In genomic region chr7:106869954-106870353, GRCh38 we compare ENCODE assay signal across 20 cellular contexts. TPM values are rescaled to one million over a fixed set of nuclear protein-coding genes. Genes with fewer than 3 reads are reported as not detected.
A peak's percentile ranks its signal among the peaks of the same experiment; 100 is the strongest.
DNase-seq lines count a peak whose midpoint lies in the region; ATAC-seq and TF ChIP-seq lines count a peak whose summit lies in the region.
"Had no signal": no experiment of that assay in that cellular context is flagged by ENCODE, and none has a peak within 500 bp of the region (broad histone marks: within the 10 kb centered on the region; RNA-seq: fewer than 3 reads in every experiment).

No MANE protein-coding gene starts in this region.

- no peaks in the 10 kb centered on the region for H3K27me3 Mint-ChIP-seq in CD4-positive, CD25-positive, alpha-beta regulatory T cell
- no peaks in the 10 kb centered on the region for H3K27me3 Mint-ChIP-seq in activated CD4-positive, alpha-beta memory T cell treated with anti-CD3 and anti-CD28 coated beads for 36 hours

- intact Hi-C loops in activated CD4-positive, alpha-beta memory T cell treated with anti-CD3 and anti-CD28 coated beads for 36 hours (cut with micrococcal nuclease): loop anchor here (2.0 to 10.0 kb wide), 10 partner anchors 17 to 945 kb away; partner anchors contain the start of genes CCDC71L, COG5 and DUS4L

- TF ChIP-seq CTCF in GM06990 (IDR thresholded peaks at IDR 0.05; ENCODE audit: insufficient read depth, low read length, poor library complexity, severe bottlenecking) (no peak), GM13976 (IDR thresholded peaks at IDR 0.05; ENCODE audit: borderline replicate concordance, control extremely low read depth, extremely low read depth, insufficient read depth, missing control alignments) (no peak)

- peak overlapping the region; percentile 45 to 87 (median 62) for H3K4me3 Mint-ChIP-seq in CD4-positive, CD25-positive, alpha-beta regulatory T cell
- peak overlapping the region; percentile 1 for H3K4me3 Mint-ChIP-seq in activated CD4-positive, alpha-beta memory T cell treated with anti-CD3 and anti-CD28 coated beads for 36 hours

- H3K9me3 ChIP-seq in CD4-positive, CD25-positive, alpha-beta regulatory T cell (ENCODE audit: control insufficient read depth in 2 of 2, low read length in 2 of 2): no peaks in the 10 kb centered on the region
- H3K9me3 ChIP-seq in mononuclear cell (ENCODE audit: low read depth, low read length): no peaks in the 10 kb centered on the region
- H3K9me3 ChIP-seq: pancreas, sigmoid colon, tibial nerve had no signal

- peak overlapping the region; percentile 72 for H3K4me3 ChIP-seq in CD4-positive, CD25-positive, alpha-beta regulatory T cell (ENCODE audit: low read depth, low read length)
- H3K4me3 ChIP-seq in GM06990 (replicated peaks; ENCODE audit: low read depth, low read length) (peak overlapping the region; percentile 20), mononuclear cell (ENCODE audit: low read length) (peak overlapping the region; percentile 4)
- H3K4me3 ChIP-seq: pancreas, sigmoid colon, tibial nerve had no signal

- POLR2A ChIA-PET in activated CD4-positive, alpha-beta memory T cell treated with anti-CD3 and anti-CD28 coated beads for 36 hours (lab: Charles Lee): no interaction called here

- CTCF ChIA-PET in activated CD4-positive, alpha-beta memory T cell treated with anti-CD3 and anti-CD28 coated beads for 36 hours (lab: Charles Lee): no interaction called here

- no peak for DNase-seq in CD4-positive, CD25-positive, alpha-beta regulatory T cell
- DNase-seq in GM06990 (ENCODE audit: extremely low read depth, insufficient read length) (no peak), GM13976 (ENCODE audit: low spot score) (no peak), cerebellar cortex (ENCODE audit: low spot score) (no peak), NCI-H526 (lab: John Stamatoyannopoulos, UW) (no peak)
- no peak for DNase-seq in activated CD4-positive, alpha-beta memory T cell treated with anti-CD3 and anti-CD28 coated beads for 36 hours
- DNase-seq: AML-193, amniotic stem cell, caudate nucleus, foreskin fibroblast, left colon, NCI-H1105, NCI-H2171, pancreas, RPMI8226, sigmoid colon, WERI-Rb-1 had no signal

- H3K4me1 ChIP-seq in CD4-positive, CD25-positive, alpha-beta regulatory T cell (ENCODE audit: control insufficient read depth, insufficient read depth, low read length, poor library complexity, severe bottlenecking): peaks cover 59% of the 10 kb centered on the region
- H3K4me1 ChIP-seq in mononuclear cell (ENCODE audit: insufficient read depth, low read length): peaks cover 64% of the 10 kb centered on the region
- H3K4me1 ChIP-seq: pancreas, sigmoid colon had no signal

- peaks cover 0 to 5% (median 0%) of the 10 kb centered on the region in 7 donors for H3K9me3 Mint-ChIP-seq in CD4-positive, CD25-positive, alpha-beta regulatory T cell
- H3K9me3 Mint-ChIP-seq in activated CD4-positive, alpha-beta memory T cell treated with anti-CD3 and anti-CD28 coated beads for 36 hours: no peaks in the 10 kb centered on the region

- no peak for ATAC-seq in CD4-positive, CD25-positive, alpha-beta regulatory T cell (ENCODE audit: low read depth in 2 of 2)
- no peak for ATAC-seq in HG02870 (IDR thresholded peaks at IDR 0.05; ENCODE audit: unreplicated experiment)
- ATAC-seq: left colon, pancreas had no signal

- peaks cover 61% of the 10 kb centered on the region for H3K36me3 Mint-ChIP-seq in CD4-positive, CD25-positive, alpha-beta regulatory T cell
- H3K36me3 Mint-ChIP-seq in activated CD4-positive, alpha-beta memory T cell treated with anti-CD3 and anti-CD28 coated beads for 36 hours: peaks cover 42% of the 10 kb centered on the region

- H3K27ac Mint-ChIP-seq in CD4-positive, CD25-positive, alpha-beta regulatory T cell: peak overlapping the region in 2 of 3 donors; percentile 42 to 67
- no peak overlapping the region for H3K27ac Mint-ChIP-seq in activated CD4-positive, alpha-beta memory T cell treated with anti-CD3 and anti-CD28 coated beads for 36 hours

- no peaks in the 10 kb centered on the region for H3K27me3 ChIP-seq in CD4-positive, CD25-positive, alpha-beta regulatory T cell (ENCODE audit: control insufficient read depth, insufficient read depth, low read length)
- no peaks in the 10 kb centered on the region for H3K27me3 ChIP-seq in GM06990 (replicated peaks; ENCODE audit: control insufficient read depth, insufficient read depth, low read length)
- H3K27me3 ChIP-seq in mononuclear cell (ENCODE audit: insufficient read depth, low read length): no peaks in the 10 kb centered on the region
- H3K27me3 ChIP-seq: pancreas, sigmoid colon, tibial nerve had no signal

- H3K36me3 ChIP-seq in CD4-positive, CD25-positive, alpha-beta regulatory T cell (ENCODE audit: control insufficient read depth, insufficient read depth, low read length): peaks cover 47% of the 10 kb centered on the region
- H3K36me3 ChIP-seq in GM06990 (ENCODE audit: control insufficient read depth, insufficient read depth, low read length): peaks cover 10% of the 10 kb centered on the region
- H3K36me3 ChIP-seq: pancreas, sigmoid colon, WERI-Rb-1 had no signal

- in situ Hi-C loops in GM13976 (cut with MboI; ENCODE audit: low sequenced_read_pairs, unreplicated experiment): no loop called here

- peaks cover 54 to 83% (median 71%) of the 10 kb centered on the region in 4 donors for H3K4me1 Mint-ChIP-seq in CD4-positive, CD25-positive, alpha-beta regulatory T cell
- peaks cover 78% of the 10 kb centered on the region for H3K4me1 Mint-ChIP-seq in activated CD4-positive, alpha-beta memory T cell treated with anti-CD3 and anti-CD28 coated beads for 36 hours (ENCODE audit: low read depth)

- H3K27ac ChIP-seq in CD4-positive, CD25-positive, alpha-beta regulatory T cell (ENCODE audit: insufficient read depth, low read length, poor library complexity, severe bottlenecking): no peak overlapping the region
- H3K27ac ChIP-seq: sigmoid colon, tibial nerve, WERI-Rb-1 had no signal

RNA-seq across cellular contexts. Expression of gene PIK3CG, which starts 4.9 kb away (rescaled TPM):
- total RNA-seq in CD4-positive, CD25-positive, alpha-beta regulatory T cell: 35.4 TPM
- polyA plus RNA-seq in CD4-positive, CD25-positive, alpha-beta regulatory T cell: 10 to 100 TPM; 16.8 to 25.2 (median 20.2) TPM
- total RNA-seq in activated CD4-positive, alpha-beta memory T cell treated with anti-CD3 and anti-CD28 coated beads for 36 hours: 10 to 100 TPM; 10.9 to 11.3 TPM
- total RNA-seq in mononuclear cell: 81.3 TPM

Comparison
In these comparisons a context has a peak if more than half of its experiments do, and no peak if none do; other contexts are left out.
1. H3K4me3 ChIP-seq: peak in every context shown above with its lines; median percentile 72 in CD4-positive, CD25-positive, alpha-beta regulatory T cell; 20 in GM06990; 4 in mononuclear cell.